ENCODE assay signal across 12 cellular contexts in genomic region chr18:22609642-22610041, GRCh38.
DNase-seq lines count a peak whose midpoint lies in the region; ATAC-seq and TF ChIP-seq lines count a peak whose summit lies in the region.
"Had no signal": no experiment of that assay in that cellular context is flagged by ENCODE, and none has a peak within 500 bp of the region (broad histone marks: within the 10 kb centered on the region; RNA-seq: fewer than 3 reads in every experiment).

No MANE protein-coding gene starts in this region.

- peak in 1 of 3 experiments; percentile 6 for TF ChIP-seq CTCF in esophagus muscularis mucosa (IDR thresholded peaks at IDR 0.05)

- no peaks in the 10 kb centered on the region for H3K9me3 Mint-ChIP-seq in activated CD4-positive, alpha-beta T cell treated with anti-CD3 and anti-CD28 coated beads, Interleukin-2, amount 10 ng/mL, durations not matched to agents 7 days and 5 days
- H3K9me3 Mint-ChIP-seq in T-cell, result no peaks in the 10 kb centered on the region

- CTCF ChIA-PET in activated CD4-positive, alpha-beta T cell treated with anti-CD3 and anti-CD28 coated beads, Interleukin-2, amount 10 ng/mL, durations not matched to agents 7 days and 5 days (lab: Charles Lee), result no interaction called here
- CTCF ChIA-PET in T-cell (lab: Charles Lee), result interaction anchor here in 1 of 2 donors (0.7 kb wide), 1 partner anchor 501 kb away, joined by 4 read pairs; no protein-coding TSS in a partner anchor

- H3K27ac ChIP-seq in esophagus muscularis mucosa (replicated peaks in 1 of 4) (peak overlapping the region; percentile 23 to 57 (median 53)), aorta (ENCODE audit: low read depth in 1 of 2, low read length in 2 of 2) (peak overlapping the region; percentile 30 to 60)

- no peak for TF ChIP-seq EP300 in esophagus muscularis mucosa (IDR thresholded peaks at IDR 0.05)

- H3K27me3 ChIP-seq in esophagus muscularis mucosa, result no peaks in the 10 kb centered on the region
- no peaks in the 10 kb centered on the region for H3K27me3 ChIP-seq in aorta (ENCODE audit: control insufficient read depth in 1 of 2, insufficient read depth in 2 of 2, low read length in 1 of 2)

- DNase-seq in SIG-M5 treated with dmso at 0.1 percent for 504 hours (lab: John Stamatoyannopoulos, UW; ENCODE audit: unreplicated experiment) (peak; percentile 10), SIG-M5 (lab: John Stamatoyannopoulos, UW) (no peak), esophagus muscularis mucosa (ENCODE audit: extremely low spot score) (no peak), lung microvascular endothelial cell (ENCODE audit: low read depth in 2 of 2) (peak; percentile 62 to 91), aorta (peak; percentile 83 to 88), NCI-H1092 (lab: John Stamatoyannopoulos, UW) (no peak), T-cell (no peak)
- no peak for DNase-seq in activated CD4-positive, alpha-beta T cell treated with anti-CD3 and anti-CD28 coated beads, Interleukin-2, amount 10 ng/mL, durations not matched to agents 7 days and 5 days
- DNase-seq: activated naive CD4-positive, alpha-beta T cell treated with anti-CD3 and anti-CD28 coated beads, Interleukin-2, amount 50 U/mL, for 16 hours; MV-4-11; OCI-M1; stimulated activated CD4-positive, alpha-beta T cell treated with anti-CD3 and anti-CD28 coated beads, Interleukin-4, amount 100 ng/mL, for 24 hours had no signal

- no peaks in the 10 kb centered on the region for H3K27me3 Mint-ChIP-seq in activated CD4-positive, alpha-beta T cell treated with anti-CD3 and anti-CD28 coated beads, Interleukin-2, amount 10 ng/mL, durations not matched to agents 7 days and 5 days
- peaks cover 9 to 15% of the 10 kb centered on the region in 2 donors for H3K27me3 Mint-ChIP-seq in T-cell

- H3K4me3 Mint-ChIP-seq in activated CD4-positive, alpha-beta T cell treated with anti-CD3 and anti-CD28 coated beads, Interleukin-2, amount 10 ng/mL, durations not matched to agents 7 days and 5 days, result no peak overlapping the region
- H3K4me3 Mint-ChIP-seq in T-cell, result no peak overlapping the region

- H3K27ac Mint-ChIP-seq in activated CD4-positive, alpha-beta T cell treated with anti-CD3 and anti-CD28 coated beads, Interleukin-2, amount 10 ng/mL, durations not matched to agents 7 days and 5 days, result no peak overlapping the region
- H3K27ac Mint-ChIP-seq in T-cell, result no peak overlapping the region

- H3K4me3 ChIP-seq in esophagus muscularis mucosa (no peak overlapping the region), aorta (ENCODE audit: low read length in 2 of 2) (no peak overlapping the region)

- H3K9me3 ChIP-seq in esophagus muscularis mucosa, result no peaks in the 10 kb centered on the region
- H3K9me3 ChIP-seq in aorta (ENCODE audit: control insufficient read depth, low read length), result no peaks in the 10 kb centered on the region

- intact Hi-C loops in esophagus muscularis mucosa (cut with DNase I) (no loop called here), aorta (cut with DNase I) (loop anchor here in 1 of 2 donors (5.0 kb wide), 1 partner anchor 442 kb away; the partner anchor contains the start of gene GATA6)

- H3K4me1 ChIP-seq in esophagus muscularis mucosa, result peaks cover 13 to 49% (median 35%) of the 10 kb centered on the region in 4 donors
- H3K4me1 ChIP-seq in aorta (ENCODE audit: control insufficient read depth in 1 of 2, insufficient read depth in 2 of 2, low read length in 2 of 2), result peaks cover 5 to 10% of the 10 kb centered on the region in 2 donors

- no peaks in the 10 kb centered on the region for H3K36me3 ChIP-seq in esophagus muscularis mucosa
- H3K36me3 ChIP-seq in aorta (ENCODE audit: control insufficient read depth in 1 of 2, insufficient read depth in 2 of 2, low read length in 1 of 2), result no peaks in the 10 kb centered on the region

- peak; percentile 26 for ATAC-seq in aorta (ENCODE audit: low FRiP score)
- ATAC-seq in T-cell (replicated peaks in 1 of 4), result no peak

- POLR2A ChIA-PET in activated CD4-positive, alpha-beta T cell treated with anti-CD3 and anti-CD28 coated beads, Interleukin-2, amount 10 ng/mL, durations not matched to agents 7 days and 5 days (lab: Charles Lee), result no interaction called here
- POLR2A ChIA-PET in T-cell (lab: Charles Lee), result no interaction called here

- H3K4me1 Mint-ChIP-seq in activated CD4-positive, alpha-beta T cell treated with anti-CD3 and anti-CD28 coated beads, Interleukin-2, amount 10 ng/mL, durations not matched to agents 7 days and 5 days, result no peaks in the 10 kb centered on the region
- no peaks in the 10 kb centered on the region for H3K4me1 Mint-ChIP-seq in T-cell

- no peak for TF ChIP-seq POLR2A in esophagus muscularis mucosa (IDR thresholded peaks at IDR 0.05; ENCODE audit: low read depth)

- H3K36me3 Mint-ChIP-seq in activated CD4-positive, alpha-beta T cell treated with anti-CD3 and anti-CD28 coated beads, Interleukin-2, amount 10 ng/mL, durations not matched to agents 7 days and 5 days (ENCODE audit: low read depth), result no peaks in the 10 kb centered on the region
- no peaks in the 10 kb centered on the region for H3K36me3 Mint-ChIP-seq in T-cell

- 13% methylated on average over 5 of the region's 5 CpGs for WGBS in esophagus muscularis mucosa
- WGBS in aorta, 2 donors, result 2 to 3% methylated on average over 5 of the region's 5 CpGs

Comparison
In these comparisons a context has a peak if more than half of its experiments do, and no peak if none do; other contexts are left out.
1. DNase-seq: peak in SIG-M5 treated with dmso at 0.1 percent for 504 hours (single experiment), lung microvascular endothelial cell (2 of 2) and aorta (2 of 2); none in SIG-M5 (single experiment), esophagus muscularis mucosa (single experiment), NCI-H1092 (single experiment), activated CD4-positive, alpha-beta T cell treated with anti-CD3 and anti-CD28 coated beads, Interleukin-2, amount 10 ng/mL, durations not matched to agents 7 days and 5 days (single experiment) and T-cell (0 of 34).